ENCODE assay signal across 32 cellular contexts in the genomic region with DNA sequence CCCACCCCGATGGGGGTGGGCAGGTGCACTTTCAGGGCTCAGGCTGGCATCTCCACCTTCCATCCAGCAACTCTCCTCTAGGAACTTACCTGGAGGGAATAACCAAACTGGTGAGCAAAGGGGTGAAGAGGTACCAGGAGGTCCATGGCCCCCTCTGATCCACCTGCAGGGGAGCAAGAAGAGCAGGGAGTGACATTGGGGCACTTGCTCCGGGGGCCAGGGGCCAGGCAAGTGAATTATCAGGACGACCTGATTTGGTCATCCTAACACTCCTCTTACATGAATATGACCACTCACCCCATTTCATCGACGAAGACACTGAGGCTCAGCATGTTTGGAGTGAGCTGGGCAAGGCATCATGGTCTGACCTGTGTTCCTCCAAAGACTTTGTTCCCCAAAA. TPM values are rescaled to one million over a fixed set of nuclear protein-coding genes. Genes with fewer than 3 reads are reported as not detected.
"Had no signal": no experiment of that assay in that cellular context is flagged by ENCODE, and none has a peak within 500 bp of the region (broad histone marks: within the 10 kb centered on the region; RNA-seq: fewer than 3 reads in every experiment).

No MANE protein-coding gene starts in this region.

- H3K36me3 ChIP-seq: colonic mucosa, esophagus squamous epithelium, gastrocnemius medialis, heart right ventricle, left lung had no signal

- H3K4me3 ChIP-seq: colonic mucosa, esophagus squamous epithelium, gastrocnemius medialis, heart right ventricle, left lung, lung, mucosa of descending colon had no signal

- H3K9me3 ChIP-seq: colonic mucosa, gastrocnemius medialis, mucosa of descending colon had no signal

- H3K4me1 ChIP-seq: colonic mucosa, gastrocnemius medialis, left lung had no signal

- H3K27ac Mint-ChIP-seq: dendritic cell treated with granulocyte-macrophage colony-stimulating factor and Interleukin-4, amounts not matched to agents 40 ng/mL and 50 ng/mL, for 4 days; effector memory CD8-positive, alpha-beta T cell; endodermal cell; immature natural killer cell; memory B cell; mesothelial cell of epicardium; naive B cell had no signal

- FAIRE-seq: endometrium had no signal

- ATAC-seq: effector memory CD8-positive, alpha-beta T cell; esophagus mucosa; gastrocnemius medialis; heart right ventricle; left cardiac atrium; left lung; left ventricle myocardium superior; mucosa of descending colon had no signal

- H3K9me3 Mint-ChIP-seq: effector memory CD8-positive, alpha-beta T cell; mesothelial cell of epicardium had no signal

- H3K27ac ChIP-seq: colonic mucosa, epithelial cell of prostate, esophagus squamous epithelium, gastrocnemius medialis, heart right ventricle, left lung had no signal

- H3K36me3 Mint-ChIP-seq: immature natural killer cell, mesothelial cell of epicardium had no signal

- DNase-seq: colonic mucosa; cortex of kidney; effector CD8-positive, alpha-beta T cell; effector memory CD8-positive, alpha-beta T cell; endodermal cell; erythroblast; esophagus squamous epithelium; foreskin fibroblast; foreskin melanocyte; gastrocnemius medialis; glutamatergic neuron; head of caudate nucleus; heart right ventricle; hippocampal formation; immature natural killer cell; islet precursor cell; left cardiac atrium; left ventricle myocardium superior; mammary epithelial cell; naive B cell had no signal

- H3K4me3 Mint-ChIP-seq: dendritic cell treated with granulocyte-macrophage colony-stimulating factor and Interleukin-4, amounts not matched to agents 40 ng/mL and 50 ng/mL, for 4 days; effector memory CD8-positive, alpha-beta T cell; endodermal cell; immature natural killer cell; memory B cell; mesothelial cell of epicardium; naive B cell had no signal

RNA-seq across cellular contexts. Expression of a gene that starts 6.0 kb away (rescaled TPM):
- total RNA-seq: dermis microvascular lymphatic vessel endothelial cell, glomerular endothelial cell, mammary epithelial cell, myocyte had no signal
- polyA plus RNA-seq: immature natural killer cell, mammary epithelial cell had no signal
